Comparison of ENCODE assay signal across 16 cellular contexts in genomic region chr9:27382308-27382707, GRCh38.
A peak's percentile ranks its signal among the peaks of the same experiment; 100 is the strongest.
DNase-seq lines count a peak whose midpoint lies in the region; ATAC-seq and TF ChIP-seq lines count a peak whose summit lies in the region.
"Had no signal": no experiment of that assay in that cellular context is flagged by ENCODE, and none has a peak within 500 bp of the region (broad histone marks: within the 10 kb centered on the region; RNA-seq: fewer than 3 reads in every experiment).

No MANE protein-coding gene starts in this region.

- peak; percentile 69 for ATAC-seq in foreskin keratinocyte
- ATAC-seq in HG02588 (IDR thresholded peaks at IDR 0.05; ENCODE audit: unreplicated experiment) = no peak
- no peak for ATAC-seq in SK-N-SH treated with all-trans-retinoic acid at 6 μM for 48 hours

- H3K27ac Mint-ChIP-seq in nephron = peak overlapping the region; percentile 18 to 85 (median 34)

- H3K4me1 Mint-ChIP-seq in nephron = peaks cover 55% of the 10 kb centered on the region

- H3K4me3 ChIP-seq in Peyer's patch (no peak overlapping the region), transverse colon (no peak overlapping the region)
- H3K4me3 ChIP-seq: BLaER1 treated with 17β-estradiol and CSF1 and Interleukin-3, amounts not matched to agents 10 nM and 100 nM had no signal

- H3K4me1 ChIP-seq in Peyer's patch (peaks cover 0 to 90% (median 14%) of the 10 kb centered on the region in 4 donors), foreskin keratinocyte (peaks cover 30% of the 10 kb centered on the region), transverse colon (peaks cover 20 to 94% (median 69%) of the 10 kb centered on the region in 4 donors)

- TF ChIP-seq EP300 in transverse colon (IDR thresholded peaks at IDR 0.05; ENCODE audit: low read depth) = no peak

- intact Hi-C loops in transverse colon (cut with DNase I; ENCODE audit: low total_unique reads) = no loop called here

- H3K9me3 Mint-ChIP-seq in nephron = no peaks in the 10 kb centered on the region

- TF ChIP-seq CTCF in Peyer's patch (IDR thresholded peaks at IDR 0.05) = no peak
- TF ChIP-seq CTCF in foreskin keratinocyte (conservative IDR thresholded peaks at IDR 0.05) = no peak
- no peak for TF ChIP-seq CTCF in nephron (IDR thresholded peaks at IDR 0.05; ENCODE audit: unreplicated experiment in 3 of 3)
- no peak for TF ChIP-seq CTCF in transverse colon (IDR thresholded peaks at IDR 0.05)

- H3K36me3 ChIP-seq in Peyer's patch (no peaks in the 10 kb centered on the region), transverse colon (no peaks in the 10 kb centered on the region)

- H3K4me3 Mint-ChIP-seq in nephron = no peak overlapping the region

- WGBS in transverse colon (ENCODE audit: low coverage in 1 of 2), 2 donors = 49 to 67% methylated on average over 1 to 4 of the region's 4 CpGs

- no peaks in the 10 kb centered on the region for H3K36me3 Mint-ChIP-seq in nephron (ENCODE audit: low read depth)

- no peaks in the 10 kb centered on the region for H3K27me3 ChIP-seq in Peyer's patch
- no peaks in the 10 kb centered on the region for H3K27me3 ChIP-seq in foreskin keratinocyte
- no peaks in the 10 kb centered on the region for H3K27me3 ChIP-seq in transverse colon
- H3K27me3 ChIP-seq: BLaER1 treated with 17β-estradiol and CSF1 and Interleukin-3, amounts not matched to agents 10 nM and 100 nM had no signal

- in situ Hi-C loops in transverse colon (cut with MboI; ENCODE audit: low pct_ligation_motif_present in 1 of 4, low pct_unique_long_range_greater_than_20kb in 1 of 4, low sequenced_read_pairs in 3 of 4) = no loop called here

- H3K27me3 Mint-ChIP-seq in nephron (ENCODE audit: low read depth) = no peaks in the 10 kb centered on the region

- H3K9me3 ChIP-seq in Peyer's patch = no peaks in the 10 kb centered on the region
- no peaks in the 10 kb centered on the region for H3K9me3 ChIP-seq in transverse colon
- H3K9me3 ChIP-seq: BLaER1 treated with 17β-estradiol and CSF1 and Interleukin-3, amounts not matched to agents 10 nM and 100 nM had no signal

- TF ChIP-seq POLR2A in Peyer's patch (IDR thresholded peaks at IDR 0.05) (no peak), transverse colon (IDR thresholded peaks at IDR 0.05) (no peak)

- H3K27ac ChIP-seq in Peyer's patch (peak overlapping the region in 3 of 4 donors; percentile 24 to 81 (median 63)), foreskin keratinocyte (no peak overlapping the region), transverse colon (peak overlapping the region; percentile 68 to 83 (median 76))
- H3K27ac ChIP-seq: BLaER1 treated with 17β-estradiol and CSF1 and Interleukin-3, amounts not matched to agents 10 nM and 100 nM had no signal

- peak in 1 of 3 donors; percentile 76 for DNase-seq in Peyer's patch
- DNase-seq in foreskin keratinocyte = peak; percentile 48 to 86
- peak; percentile 54 for DNase-seq in transverse colon
- DNase-seq in NCI-H748 treated with DMSO at 0.1 percent for 48 hours (lab: John Stamatoyannopoulos, UW) = no peak
- no peak for DNase-seq in activated CD4-positive, alpha-beta T cell treated with anti-CD3 and anti-CD28 coated beads, Interleukin-2, amount 50 U/mL, for 1 hour
- DNase-seq: HCEC 1CT; IMR-90; MV-4-11; NCI-H1436; NCI-H2029 treated with DMSO at 0.1 percent for 48 hours; NCI-H524 treated with DMSO at 0.1 percent for 48 hours; NK-92 treated with Interleukin-12 subunit alpha and Interleukin-12 subunit beta, amount 100 ng/mL, for 24 hours had no signal

TF ChIP-seq in SK-N-SH treated with all-trans-retinoic acid at 6 μM for 48 hours, 23 proteins besides CTCF, POLR2A, EP300 and RAD21 (continues in another document):
- TF ChIP-seq POU6F1 (CRISPR knock-in tag; IDR thresholded peaks at IDR 0.05; ENCODE audit: borderline replicate concordance, low read depth) (no peak), ARNTL (CRISPR knock-in tag; IDR thresholded peaks at IDR 0.05; ENCODE audit: borderline replicate concordance, low read depth) (no peak), TOX (CRISPR knock-in tag; IDR thresholded peaks at IDR 0.05; ENCODE audit: borderline replicate concordance) (no peak), ZNF8 (CRISPR knock-in tag; IDR thresholded peaks at IDR 0.05) (no peak), ZC3H10 (CRISPR knock-in tag; IDR thresholded peaks at IDR 0.05) (no peak), RARB (CRISPR knock-in tag; IDR thresholded peaks at IDR 0.05) (no peak), ESRRG (CRISPR knock-in tag; IDR thresholded peaks at IDR 0.05) (no peak), ZNF565 (CRISPR knock-in tag; conservative IDR thresholded peaks at IDR 0.05; ENCODE audit: low read depth) (no peak), CSRNP3 (CRISPR knock-in tag; IDR thresholded peaks at IDR 0.05) (no peak)
- TF ChIP-seq, protein P1, sequence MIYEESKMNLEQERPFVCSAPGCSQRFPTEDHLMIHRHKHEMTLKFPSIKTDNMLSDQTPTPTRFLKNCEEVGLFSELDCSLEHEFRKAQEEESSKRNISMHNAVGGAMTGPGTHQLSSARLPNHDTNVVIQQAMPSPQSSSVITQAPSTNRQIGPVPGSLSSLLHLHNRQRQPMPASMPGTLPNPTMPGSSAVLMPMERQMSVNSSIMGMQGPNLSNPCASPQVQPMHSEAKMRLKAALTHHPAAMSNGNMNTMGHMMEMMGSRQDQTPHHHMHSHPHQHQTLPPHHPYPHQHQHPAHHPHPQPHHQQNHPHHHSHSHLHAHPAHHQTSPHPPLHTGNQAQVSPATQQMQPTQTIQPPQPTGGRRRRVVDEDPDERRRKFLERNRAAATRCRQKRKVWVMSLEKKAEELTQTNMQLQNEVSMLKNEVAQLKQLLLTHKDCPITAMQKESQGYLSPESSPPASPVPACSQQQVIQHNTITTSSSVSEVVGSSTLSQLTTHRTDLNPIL (CRISPR knock-in tag; IDR thresholded peaks at IDR 0.05; ENCODE audit: low read depth) = no peak
- TF ChIP-seq, protein P2, sequence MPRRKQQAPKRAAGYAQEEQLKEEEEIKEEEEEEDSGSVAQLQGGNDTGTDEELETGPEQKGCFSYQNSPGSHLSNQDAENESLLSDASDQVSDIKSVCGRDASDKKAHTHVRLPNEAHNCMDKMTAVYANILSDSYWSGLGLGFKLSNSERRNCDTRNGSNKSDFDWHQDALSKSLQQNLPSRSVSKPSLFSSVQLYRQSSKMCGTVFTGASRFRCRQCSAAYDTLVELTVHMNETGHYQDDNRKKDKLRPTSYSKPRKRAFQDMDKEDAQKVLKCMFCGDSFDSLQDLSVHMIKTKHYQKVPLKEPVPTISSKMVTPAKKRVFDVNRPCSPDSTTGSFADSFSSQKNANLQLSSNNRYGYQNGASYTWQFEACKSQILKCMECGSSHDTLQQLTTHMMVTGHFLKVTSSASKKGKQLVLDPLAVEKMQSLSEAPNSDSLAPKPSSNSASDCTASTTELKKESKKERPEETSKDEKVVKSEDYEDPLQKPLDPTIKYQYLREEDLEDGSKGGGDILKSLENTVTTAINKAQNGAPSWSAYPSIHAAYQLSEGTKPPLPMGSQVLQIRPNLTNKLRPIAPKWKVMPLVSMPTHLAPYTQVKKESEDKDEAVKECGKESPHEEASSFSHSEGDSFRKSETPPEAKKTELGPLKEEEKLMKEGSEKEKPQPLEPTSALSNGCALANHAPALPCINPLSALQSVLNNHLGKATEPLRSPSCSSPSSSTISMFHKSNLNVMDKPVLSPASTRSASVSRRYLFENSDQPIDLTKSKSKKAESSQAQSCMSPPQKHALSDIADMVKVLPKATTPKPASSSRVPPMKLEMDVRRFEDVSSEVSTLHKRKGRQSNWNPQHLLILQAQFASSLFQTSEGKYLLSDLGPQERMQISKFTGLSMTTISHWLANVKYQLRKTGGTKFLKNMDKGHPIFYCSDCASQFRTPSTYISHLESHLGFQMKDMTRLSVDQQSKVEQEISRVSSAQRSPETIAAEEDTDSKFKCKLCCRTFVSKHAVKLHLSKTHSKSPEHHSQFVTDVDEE (CRISPR knock-in tag; IDR thresholded peaks at IDR 0.05) = no peak
- TF ChIP-seq, protein P3, sequence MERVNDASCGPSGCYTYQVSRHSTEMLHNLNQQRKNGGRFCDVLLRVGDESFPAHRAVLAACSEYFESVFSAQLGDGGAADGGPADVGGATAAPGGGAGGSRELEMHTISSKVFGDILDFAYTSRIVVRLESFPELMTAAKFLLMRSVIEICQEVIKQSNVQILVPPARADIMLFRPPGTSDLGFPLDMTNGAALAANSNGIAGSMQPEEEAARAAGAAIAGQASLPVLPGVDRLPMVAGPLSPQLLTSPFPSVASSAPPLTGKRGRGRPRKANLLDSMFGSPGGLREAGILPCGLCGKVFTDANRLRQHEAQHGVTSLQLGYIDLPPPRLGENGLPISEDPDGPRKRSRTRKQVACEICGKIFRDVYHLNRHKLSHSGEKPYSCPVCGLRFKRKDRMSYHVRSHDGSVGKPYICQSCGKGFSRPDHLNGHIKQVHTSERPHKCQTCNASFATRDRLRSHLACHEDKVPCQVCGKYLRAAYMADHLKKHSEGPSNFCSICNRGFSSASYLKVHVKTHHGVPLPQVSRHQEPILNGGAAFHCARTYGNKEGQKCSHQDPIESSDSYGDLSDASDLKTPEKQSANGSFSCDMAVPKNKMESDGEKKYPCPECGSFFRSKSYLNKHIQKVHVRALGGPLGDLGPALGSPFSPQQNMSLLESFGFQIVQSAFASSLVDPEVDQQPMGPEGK (CRISPR knock-in tag; IDR thresholded peaks at IDR 0.05; ENCODE audit: borderline replicate concordance) = no peak

Comparison
In these comparisons a context has a peak if more than half of its experiments do, and no peak if none do; other contexts are left out.
1. DNase-seq: peak in foreskin keratinocyte (2 of 2) and transverse colon (single experiment); none in NCI-H748 treated with DMSO at 0.1 percent for 48 hours (single experiment) and activated CD4-positive, alpha-beta T cell treated with anti-CD3 and anti-CD28 coated beads, Interleukin-2, amount 50 U/mL, for 1 hour (single experiment).